In the genomic region with DNA sequence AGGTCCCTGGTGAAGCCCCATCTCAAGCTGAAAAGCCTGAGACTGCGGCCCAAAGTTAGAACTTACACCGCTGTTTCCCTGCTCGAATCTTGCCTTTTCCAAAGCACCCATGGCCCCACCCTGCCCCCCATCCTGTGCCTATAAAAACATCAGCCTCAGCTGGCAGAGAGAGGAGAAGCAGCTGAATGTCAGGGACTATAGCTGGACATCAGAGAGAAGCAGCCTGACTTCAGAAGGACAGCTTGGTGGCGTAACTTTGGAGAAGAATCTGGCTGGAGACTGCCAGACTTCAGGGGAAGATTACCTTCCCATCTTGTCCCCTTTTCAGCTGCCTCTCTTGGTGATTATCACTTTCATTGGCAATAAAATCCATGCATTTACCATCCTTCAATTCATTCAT, we compare ENCODE assay signal across 15 cellular contexts. TPM values are rescaled to one million over a fixed set of nuclear protein-coding genes. Genes with fewer than 3 reads are reported as not detected.
A peak's percentile ranks its signal among the peaks of the same experiment; 100 is the strongest.
DNase-seq lines count a peak whose midpoint lies in the region; ATAC-seq, FAIRE-seq and TF ChIP-seq lines count a peak whose summit lies in the region.
"Had no signal": no experiment of that assay in that cellular context is flagged by ENCODE, and none has a peak within 500 bp of the region (broad histone marks: within the 10 kb centered on the region; RNA-seq: fewer than 3 reads in every experiment).

No MANE protein-coding gene starts in this region.

- H3K36me3 ChIP-seq in bronchial epithelial cell (ENCODE audit: control insufficient read depth, insufficient read depth, low read length): no peaks in the 10 kb centered on the region
- no peaks in the 10 kb centered on the region for H3K36me3 ChIP-seq in right lobe of liver
- H3K36me3 ChIP-seq in spleen: no peaks in the 10 kb centered on the region
- H3K36me3 ChIP-seq: ovary, SJSA1 had no signal

- peak overlapping the region; percentile 19 to 72 (median 19) for H3K27ac ChIP-seq in right lobe of liver
- peak overlapping the region in 5 of 8 donors; percentile 28 to 61 (median 45) for H3K27ac ChIP-seq in spleen
- H3K27ac ChIP-seq: SJSA1 had no signal

- TF ChIP-seq POLR2A in GM12891 (IDR thresholded peaks at IDR 0.05; ENCODE audit: low read depth, low read length) (no peak), right lobe of liver (IDR thresholded peaks at IDR 0.05) (no peak), spleen (IDR thresholded peaks at IDR 0.05) (no peak)

- TF ChIP-seq CTCF in bronchial epithelial cell (IDR thresholded peaks at IDR 0.05; ENCODE audit: insufficient read depth, low read length, severe bottlenecking) (no peak), right lobe of liver (IDR thresholded peaks at IDR 0.05) (no peak), spleen (IDR thresholded peaks at IDR 0.05 in 8 of 11, conservative IDR thresholded peaks at IDR 0.05 in 3 of 11) (no peak), type B pancreatic cell (conservative IDR thresholded peaks at IDR 0.05) (no peak)

- H3K4me3 ChIP-seq in bronchial epithelial cell (ENCODE audit: low read depth, low read length) (no peak overlapping the region), right lobe of liver (no peak overlapping the region), spleen (no peak overlapping the region)
- H3K4me3 ChIP-seq: ovary, SJSA1 had no signal

- whole genome bisulfite sequencing in right lobe of liver (ENCODE audit: insufficient coverage, low coverage, low lambda C conversion rate, missing lambda C conversion rate): no CpG with 5 or more reads among the region's 4 CpGs
- 94 to 97% (median 95%) methylated on average over 4 of the region's 4 CpGs for WGBS in spleen, 5 donors

- no peaks in the 10 kb centered on the region for H3K9me3 Mint-ChIP-seq in type B pancreatic cell
- H3K9me3 Mint-ChIP-seq: activated T-helper 17 cell treated with anti-CD3 and anti-CD28 coated beads, Interleukin-2, amount 50 U/mL, for 72 hours had no signal

- H3K4me3 Mint-ChIP-seq in type B pancreatic cell: no peak overlapping the region
- H3K4me3 Mint-ChIP-seq: activated T-helper 17 cell treated with anti-CD3 and anti-CD28 coated beads, Interleukin-2, amount 50 U/mL, for 72 hours had no signal

- H3K27me3 Mint-ChIP-seq in type B pancreatic cell: no peaks in the 10 kb centered on the region
- H3K27me3 Mint-ChIP-seq: activated T-helper 17 cell treated with anti-CD3 and anti-CD28 coated beads, Interleukin-2, amount 50 U/mL, for 72 hours had no signal

- peaks cover 4% of the 10 kb centered on the region for H3K4me1 Mint-ChIP-seq in type B pancreatic cell (ENCODE audit: unreplicated experiment)
- H3K4me1 Mint-ChIP-seq: activated T-helper 17 cell treated with anti-CD3 and anti-CD28 coated beads, Interleukin-2, amount 50 U/mL, for 72 hours had no signal

- no peaks in the 10 kb centered on the region for H3K36me3 Mint-ChIP-seq in type B pancreatic cell

- intact Hi-C loops in right lobe of liver (cut with DNase I): no loop called here
- intact Hi-C loops in spleen (cut with DNase I; ENCODE audit: low total_unique reads): no loop called here

- H3K9me3 ChIP-seq in right lobe of liver: no peaks in the 10 kb centered on the region
- peaks cover 0 to 2% (median 0%) of the 10 kb centered on the region in 8 donors for H3K9me3 ChIP-seq in spleen
- H3K9me3 ChIP-seq: ovary, SJSA1 had no signal

- DNase-seq in GM12891 (ENCODE audit: insufficient read length, low spot score) (no peak), bronchial epithelial cell (ENCODE audit: low read depth) (no peak), right lobe of liver (no peak), spleen (no peak), NCI-H226 (no peak), D341Med (ENCODE audit: low spot score) (no peak), type B pancreatic cell (ENCODE audit: extremely low spot score, unreplicated experiment) (no peak)
- no peak for DNase-seq in activated effector memory CD4-positive, alpha-beta T cell treated with anti-CD3 and anti-CD28 coated beads, Interleukin-2, amount 50 U/mL, for 16 hours
- DNase-seq: activated CD4-positive, alpha-beta T cell treated with anti-CD3 and anti-CD28 coated beads, Interleukin-2, amount 50 U/mL, for 48 hours; NCI-H1048; stimulated activated CD4-positive, alpha-beta T cell treated with anti-CD3 and anti-CD28 coated beads, Interleukin-2, amount 100 ng/mL, for 24 hours; stimulated activated CD8-positive, alpha-beta memory T cell treated with anti-CD3 and anti-CD28 coated beads, Interleukin-4, amount 100 ng/mL, for 48 hours had no signal

- FAIRE-seq in GM12891 (lab: Jason Lieb, UNC) (peak; percentile 40), bronchial epithelial cell (lab: Jason Lieb, UNC) (peak; percentile 18)

- peaks cover 0 to 32% (median 5%) of the 10 kb centered on the region in 4 donors for H3K4me1 ChIP-seq in right lobe of liver
- peaks cover 0 to 16% (median 11%) of the 10 kb centered on the region in 6 donors for H3K4me1 ChIP-seq in spleen
- H3K4me1 ChIP-seq: SJSA1 had no signal

- ATAC-seq in right lobe of liver: no peak
- ATAC-seq: activated T-helper 17 cell treated with anti-CD3 and anti-CD28 coated beads, Interleukin-2, amount 50 U/mL, for 72 hours had no signal

- H3K27me3 ChIP-seq in bronchial epithelial cell (ENCODE audit: control insufficient read depth, insufficient read depth, low read length): no peaks in the 10 kb centered on the region
- H3K27me3 ChIP-seq in right lobe of liver: no peaks in the 10 kb centered on the region
- H3K27me3 ChIP-seq in spleen (replicated peaks in 1 of 7): peaks cover 0 to 42% (median 0%) of the 10 kb centered on the region in 7 donors
- H3K27me3 ChIP-seq: ovary, SJSA1 had no signal

- H3K27ac Mint-ChIP-seq in type B pancreatic cell: no peak overlapping the region
- H3K27ac Mint-ChIP-seq: activated T-helper 17 cell treated with anti-CD3 and anti-CD28 coated beads, Interleukin-2, amount 50 U/mL, for 72 hours had no signal

TF ChIP-seq in GM12891, 5 proteins besides CTCF, POLR2A, EP300 and RAD21:
- TF ChIP-seq TAF1 (IDR thresholded peaks at IDR 0.05; ENCODE audit: low read depth, low read length): no peak
- TF ChIP-seq PAX5 (IDR thresholded peaks at IDR 0.05; ENCODE audit: insufficient read depth, low read length, severe bottlenecking): no peak
- TF ChIP-seq POLR2AphosphoS5 (IDR thresholded peaks at IDR 0.05; ENCODE audit: low read depth, low read length): no peak
- TF ChIP-seq SPI1 (IDR thresholded peaks at IDR 0.05; ENCODE audit: low read depth, low read length): no peak
- no peak for TF ChIP-seq POU2F2 (IDR thresholded peaks at IDR 0.05; ENCODE audit: low read depth, low read length)

RNA-seq across cellular contexts. Expression of a gene that starts 9.3 kb away (rescaled TPM):
- polyA plus RNA-seq in GM12891 (2012; ENCODE audit: low read depth, missing spikeins): 15.5 TPM
- total RNA-seq in bronchial epithelial cell (1.8 and 4.7 TPM in 2 replicates), right lobe of liver (1 to 10 TPM; 2.6 to 7.5 (median 4.8) TPM), spleen (10 to 100 TPM; 14.4 to 19.6 (median 15.9) TPM), type B pancreatic cell (ENCODE audit: low replicate concordance) (2.6 and 21.5 TPM in 2 replicates)
- 10 to 100 TPM in 2 of 3 donors, 1 to 10 TPM in 1; 6.7 to 14.1 (median 12.5) TPM for polyA plus RNA-seq in spleen
